8 cellular contexts compared by ENCODE assay signal in the genomic region with DNA sequence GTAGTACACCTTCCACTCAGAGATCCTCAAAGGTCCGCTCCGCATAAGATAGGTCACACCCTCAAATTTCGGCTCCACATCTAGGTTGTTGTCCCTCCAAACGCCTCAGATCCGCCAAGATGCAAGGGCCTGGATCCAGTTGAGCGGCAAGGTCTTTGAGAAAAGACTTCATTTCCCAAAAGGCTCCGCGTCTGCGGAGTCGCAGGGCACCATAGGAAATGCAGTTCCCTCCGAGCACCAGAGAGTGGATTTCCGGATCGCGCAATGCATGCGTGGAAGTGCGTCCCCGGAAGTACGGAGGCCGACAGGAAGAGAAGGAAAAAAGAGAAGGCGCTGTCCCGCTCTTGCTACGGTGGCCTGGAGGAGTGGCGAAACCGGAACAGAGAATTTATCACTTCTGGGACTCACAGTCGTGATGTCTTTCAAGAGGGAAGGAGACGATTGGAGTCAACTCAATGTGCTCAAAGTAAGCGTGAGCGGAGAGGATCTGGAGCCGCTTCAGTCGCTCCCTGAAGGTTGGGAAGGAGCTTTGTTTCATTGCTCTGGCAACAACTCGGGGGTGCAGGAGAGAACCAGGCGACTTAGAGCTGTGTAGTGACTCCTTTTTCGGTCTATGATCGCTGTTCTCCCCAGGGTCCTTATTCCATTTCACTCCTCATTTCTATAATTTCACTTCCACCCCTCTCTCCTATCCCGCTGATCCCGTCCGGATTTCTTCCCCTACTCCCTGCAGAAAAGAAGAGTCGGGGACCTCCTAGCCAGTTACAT. TPM values are rescaled to one million over a fixed set of nuclear protein-coding genes. Genes with fewer than 3 reads are reported as not detected.
DNase-seq lines count a peak whose midpoint lies in the region; ATAC-seq and TF ChIP-seq lines count a peak whose summit lies in the region.

A gene with protein sequence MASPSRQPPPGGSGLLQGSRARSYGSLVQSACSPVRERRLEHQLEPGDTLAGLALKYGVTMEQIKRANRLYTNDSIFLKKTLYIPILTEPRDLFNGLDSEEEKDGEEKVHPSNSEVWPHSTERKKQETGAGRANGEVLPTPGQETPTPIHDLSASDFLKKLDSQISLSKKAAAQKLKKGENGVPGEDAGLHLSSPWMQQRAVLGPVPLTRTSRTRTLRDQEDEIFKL (minus strand): TSS at position 165 of the 768 bp plus-strand sequence. CDS start 644 bp downstream, outside the sequence.
A gene with protein sequence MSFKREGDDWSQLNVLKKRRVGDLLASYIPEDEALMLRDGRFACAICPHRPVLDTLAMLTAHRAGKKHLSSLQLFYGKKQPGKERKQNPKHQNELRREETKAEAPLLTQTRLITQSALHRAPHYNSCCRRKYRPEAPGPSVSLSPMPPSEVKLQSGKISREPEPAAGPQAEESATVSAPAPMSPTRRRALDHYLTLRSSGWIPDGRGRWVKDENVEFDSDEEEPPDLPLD (plus strand): TSS at position 407 of the 768 bp plus-strand sequence. CDS start 9 bp downstream, at position 416.

- ATAC-seq in GM21717 (IDR thresholded peaks at IDR 0.05; ENCODE audit: unreplicated experiment) = peak; percentile 74
- peak; percentile 97 to 98 for ATAC-seq in activated T-cell treated with anti-CD3 and anti-CD28 coated beads, Interleukin-2, amount 50 U/mL, for 4 hours

- peaks cover 6% of the 10 kb centered on the region; the same call in 1 of the 2 replicates for H3F3A ChIP-seq in PC-9 (ENCODE audit: insufficient read depth, low read depth)

- in situ Hi-C loops in KBM-7 (cut with MboI; ENCODE audit: low pct_unique_long_range_greater_than_20kb, low sequenced_read_pairs) = no loop called here

- no peaks in the 10 kb centered on the region for H3K9me2 ChIP-seq in PC-9 (ENCODE audit: insufficient read depth)

- H4K20me1 ChIP-seq in PC-9 (ENCODE audit: insufficient read depth) = no peaks in the 10 kb centered on the region

- H3K4me1 ChIP-seq in PC-9 (replicated peaks; ENCODE audit: insufficient read depth) (peaks cover 15% of the 10 kb centered on the region; the same call in 1 of the 2 replicates), esophagus (ENCODE audit: control insufficient read depth in 2 of 2, insufficient read depth in 2 of 2, low read length in 1 of 2) (peaks cover 2 to 5% of the 10 kb centered on the region in 2 donors), mucosa of rectum (ENCODE audit: control insufficient read depth in 2 of 2, insufficient read depth in 2 of 2, low read length in 2 of 2) (peaks cover 13 to 18% of the 10 kb centered on the region in 2 donors)

- no peak for TF ChIP-seq CTCF in PC-9 (conservative IDR thresholded peaks at IDR 0.05)

- H2AFZ ChIP-seq in PC-9 = peak within 1 kb of the TSS; percentile 90

- CTCF ChIA-PET in PC-9 (lab: Charles Lee) = interaction anchor here (1.2 kb wide), 1 partner anchor 66 kb away, joined by 3 read pairs; no protein-coding TSS in a partner anchor

- DNase-seq in DMS53 (lab: John Stamatoyannopoulos, UW) (peak; percentile 99), KBM-7 (peak; percentile 99), PC-9 (peak; percentile 94 to 96)
- DNase-seq in activated T-cell treated with anti-CD3 and anti-CD28 coated beads, Interleukin-2, amount 50 U/mL, for 4 hours = peak; percentile 92
- peak; percentile 90 to 93 for DNase-seq in stimulated activated CD8-positive, alpha-beta memory T cell treated with anti-CD3 and anti-CD28 coated beads, Interleukin-4, amount 100 ng/mL, for 4 hours (ENCODE audit: low read depth in 2 of 2, low spot score in 1 of 2)

- POLR2A ChIA-PET in PC-9 (lab: Charles Lee; ENCODE audit: unreplicated experiment) = interaction anchor here (0.6 to 0.8 kb wide), 2 partner anchors 24 to 208 kb away, joined by 3 to 21 read pairs; partner anchors contain the start of gene VPS72

- TSS peak; percentile 78 for BruUV-seq in PC-9 (replicated peaks; lab: Mats Ljungman, UMichigan)

- WGBS in esophagus, 2 donors = 0% methylated on average over 38 of the region's 38 CpGs

- peak within 1 kb of the TSS; percentile 66 for H3K27ac ChIP-seq in PC-9
- peak within 1 kb of the TSS; percentile 75 to 90 for H3K27ac ChIP-seq in esophagus (ENCODE audit: low read depth in 2 of 2, low read length in 1 of 2)
- peak within 1 kb of the TSS; percentile 85 for H3K27ac ChIP-seq in mucosa of rectum (ENCODE audit: low read depth in 2 of 2, low read length in 2 of 2)

- peak within 1 kb of the TSS; percentile 97 for H3K4me3 Mint-ChIP-seq in activated T-cell treated with anti-CD3 and anti-CD28 coated beads, Interleukin-2, amount 50 U/mL, for 4 hours

- H3K36me3 ChIP-seq in PC-9 (ENCODE audit: low read depth) = no peaks in the 10 kb centered on the region
- H3K36me3 ChIP-seq in esophagus (ENCODE audit: control insufficient read depth in 2 of 2, insufficient read depth in 2 of 2, low read length in 1 of 2) = peaks cover 4 to 13% of the 10 kb centered on the region in 2 donors
- H3K36me3 ChIP-seq in mucosa of rectum (ENCODE audit: control insufficient read depth in 2 of 2, insufficient read depth in 2 of 2, low read length in 2 of 2) = peaks cover 26 to 27% of the 10 kb centered on the region in 2 donors

- intact Hi-C loops in PC-9 (cut with micrococcal nuclease; ENCODE audit: unreplicated experiment) = loop anchor here (1.0 to 5.0 kb wide), 2 partner anchors 20 to 159 kb away; partner anchors contain the start of genes MINDY1, PRUNE1 and SEMA6C

- peak within 1 kb of the TSS; percentile 64 for H3K4me3 ChIP-seq in PC-9
- peak within 1 kb of the TSS; percentile 65 to 87 for H3K4me3 ChIP-seq in esophagus (ENCODE audit: low read depth in 1 of 2, low read length in 2 of 2)
- peak within 1 kb of the TSS; percentile 78 to 100 for H3K4me3 ChIP-seq in mucosa of rectum (ENCODE audit: low read length in 2 of 2)

- no peaks in the 10 kb centered on the region for H3K9me3 ChIP-seq in PC-9 (ENCODE audit: insufficient read depth, low read depth)
- peaks cover 0 to 2% of the 10 kb centered on the region in 2 donors for H3K9me3 ChIP-seq in esophagus (ENCODE audit: control insufficient read depth in 2 of 2, insufficient read depth in 1 of 2, low read depth in 1 of 2, low read length in 1 of 2)
- no peaks in the 10 kb centered on the region for H3K9me3 ChIP-seq in mucosa of rectum (ENCODE audit: control insufficient read depth in 2 of 2, low read length in 2 of 2)

- H3K36me3 Mint-ChIP-seq in activated T-cell treated with anti-CD3 and anti-CD28 coated beads, Interleukin-2, amount 50 U/mL, for 4 hours (ENCODE audit: insufficient read depth) = peaks cover 41% of the 10 kb centered on the region

- H3K9ac ChIP-seq in mucosa of rectum (ENCODE audit: low read depth in 1 of 2, low read length in 2 of 2) = peak within 1 kb of the TSS; percentile 83 to 96

- H3K4me2 ChIP-seq in PC-9 = peak within 1 kb of the TSS; percentile 96

- H3K79me2 ChIP-seq in PC-9 (ENCODE audit: low read depth) = peaks cover 28% of the 10 kb centered on the region

- H3K27me3 Mint-ChIP-seq in activated T-cell treated with anti-CD3 and anti-CD28 coated beads, Interleukin-2, amount 50 U/mL, for 4 hours (ENCODE audit: low read depth) = no peaks in the 10 kb centered on the region

- H3K9me3 Mint-ChIP-seq in activated T-cell treated with anti-CD3 and anti-CD28 coated beads, Interleukin-2, amount 50 U/mL, for 4 hours = no peaks in the 10 kb centered on the region

- peaks cover 42% of the 10 kb centered on the region for H3K4me1 Mint-ChIP-seq in activated T-cell treated with anti-CD3 and anti-CD28 coated beads, Interleukin-2, amount 50 U/mL, for 4 hours (ENCODE audit: low read depth)

- no peaks in the 10 kb centered on the region for H3K27me3 ChIP-seq in PC-9 (ENCODE audit: insufficient read depth, low read depth)
- no peaks in the 10 kb centered on the region for H3K27me3 ChIP-seq in esophagus (ENCODE audit: control insufficient read depth in 1 of 2, insufficient read depth in 2 of 2, low read length in 2 of 2)
- no peaks in the 10 kb centered on the region for H3K27me3 ChIP-seq in mucosa of rectum (ENCODE audit: control insufficient read depth in 2 of 2, insufficient read depth in 2 of 2, low read length in 2 of 2)

RNA-seq across cellular contexts. Expression of the first gene that starts in this region (rescaled TPM):
- total RNA-seq in PC-9 (2021) = 7.6 and 12.8 TPM in 2 replicates
- 1 to 10 TPM; 3.0 to 4.4 (median 3.5) TPM for total RNA-seq in activated T-cell treated with anti-CD3 and anti-CD28 coated beads, Interleukin-2, amount 50 U/mL, for 4 hours
- 1 to 10 TPM; 3.8 TPM for polyA plus RNA-seq in esophagus

RNA-seq across cellular contexts. Expression of the second gene that starts in this region (rescaled TPM):
- total RNA-seq in PC-9 (2021) = 42.5 and 47.7 TPM in 2 replicates
- 10 to 100 TPM; 92.8 to 95.0 (median 93.3) TPM for total RNA-seq in activated T-cell treated with anti-CD3 and anti-CD28 coated beads, Interleukin-2, amount 50 U/mL, for 4 hours
- polyA plus RNA-seq in esophagus = 10 to 100 TPM; 40.5 to 43.9 TPM

Comparison
In these comparisons a context has a peak if more than half of its experiments do, and no peak if none do; other contexts are left out.
1. Peak in every context shown above with its lines: DNase-seq, ATAC-seq, H3K4me3 ChIP-seq and H3K27ac ChIP-seq.